Comparison of ENCODE assay signal across 26 cellular contexts in the genomic region with DNA sequence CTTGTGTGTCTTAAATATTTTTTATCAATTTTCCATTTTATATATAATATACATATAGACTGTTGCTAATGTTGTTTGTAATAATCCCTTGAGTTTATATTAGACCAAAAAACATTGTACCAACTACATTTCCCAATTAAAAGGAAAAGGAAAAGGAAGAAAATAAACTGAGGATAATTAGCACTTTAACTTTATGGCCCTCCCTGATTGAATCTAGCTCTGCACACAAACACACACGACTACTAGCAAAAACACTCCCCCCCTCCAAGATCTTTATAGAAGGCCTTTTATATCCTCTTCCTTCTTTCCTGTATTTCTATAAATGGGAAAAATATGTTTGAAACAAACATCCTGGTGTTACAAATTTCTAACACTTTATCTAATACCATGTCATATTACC.
"Had no signal": no experiment of that assay in that cellular context is flagged by ENCODE, and none has a peak within 500 bp of the region (broad histone marks: within the 10 kb centered on the region; RNA-seq: fewer than 3 reads in every experiment).

No MANE protein-coding gene starts in this region.

- H3K4me3 Mint-ChIP-seq: mesothelial cell of epicardium, naive B cell had no signal

- FAIRE-seq: colon, islet of Langerhans, keratinocyte had no signal

- H3K4me1 ChIP-seq: esophagus squamous epithelium, gastroesophageal sphincter, heart left ventricle, left lung, lower lobe of right lung had no signal

- H3K4me3 ChIP-seq: coronary artery, dorsolateral prefrontal cortex, esophagus squamous epithelium, gastroesophageal sphincter, heart left ventricle, hepatocyte, left lung, lower lobe of right lung, mucosa of descending colon had no signal

- H3K36me3 Mint-ChIP-seq: mesothelial cell of epicardium, naive B cell had no signal

- H3K27me3 ChIP-seq: dorsolateral prefrontal cortex, esophagus squamous epithelium, gastroesophageal sphincter, heart left ventricle, hepatocyte, left lung had no signal

- H3K27me3 Mint-ChIP-seq: naive B cell had no signal

- H3K9me3 ChIP-seq: esophagus squamous epithelium, gastroesophageal sphincter, heart left ventricle, left lung, lower lobe of right lung, mucosa of descending colon had no signal

- H3K9me3 Mint-ChIP-seq: mesothelial cell of epicardium had no signal

- ATAC-seq: esophagus mucosa, gastroesophageal sphincter, heart left ventricle, left cardiac atrium, left lung, left ventricle myocardium superior, lower lobe of right lung, mucosa of descending colon had no signal

- DNase-seq: dermis blood vessel endothelial cell; dorsolateral prefrontal cortex; effector CD4-positive, alpha-beta T cell; effector memory CD4-positive, alpha-beta T cell; erythroblast; esophagus squamous epithelium; foreskin fibroblast; foreskin melanocyte; heart left ventricle; hypothalamus; left cardiac atrium; left lung; left ventricle myocardium superior; lower lobe of right lung; mesenchymal stem cell; mucosa of descending colon; naive B cell had no signal

- H3K27ac ChIP-seq: coronary artery, dorsolateral prefrontal cortex, epithelial cell of prostate, esophagus squamous epithelium, gastroesophageal sphincter, heart left ventricle, hepatocyte, left lung, lower lobe of right lung had no signal

- H3K4me1 Mint-ChIP-seq: naive B cell had no signal

- H3K27ac Mint-ChIP-seq: mesothelial cell of epicardium, naive B cell had no signal

- H3K4me2 ChIP-seq: hepatocyte had no signal

- H3K36me3 ChIP-seq: esophagus squamous epithelium, gastroesophageal sphincter, heart left ventricle, left lung, lower lobe of right lung had no signal
